29 cellular contexts compared by ENCODE assay signal in genomic region chr10:63862860-63863259, GRCh38.
"Had no signal": no experiment of that assay in that cellular context is flagged by ENCODE, and none has a peak within 500 bp of the region (broad histone marks: within the 10 kb centered on the region; RNA-seq: fewer than 3 reads in every experiment).

No MANE protein-coding gene starts in this region.

- DNase-seq: stimulated activated CD4-positive, alpha-beta T cell treated with anti-CD3 and anti-CD28 coated beads, Interleukin-2, amount 100 ng/mL, for 48 hours; stimulated activated CD4-positive, alpha-beta T cell treated with anti-CD3 and anti-CD28 coated beads, Interleukin-4, amount 100 ng/mL, for 1 hour; stimulated activated CD4-positive, alpha-beta T cell treated with anti-CD3 and anti-CD28 coated beads, Interleukin-4, amount 100 ng/mL, for 24 hours; stimulated activated CD4-positive, alpha-beta T cell treated with anti-CD3 and anti-CD28 coated beads, Interleukin-4, amount 100 ng/mL, for 4 hours; stimulated activated CD8-positive, alpha-beta memory T cell treated with anti-CD3 and anti-CD28 coated beads, Interleukin-4, amount 100 ng/mL, for 48 hours; stimulated activated naive B cell treated with anti-CD40 and anti-IgM and Interleukin-4, amounts not matched to agents 10 μg/mL and 1 μg/mL and 100 μg/mL, for 72 hours; stimulated activated naive CD4-positive, alpha-beta T cell; stimulated activated naive CD4-positive, alpha-beta T cell treated with Interleukin-2 at 50 U/mL for 16 hours; stimulated activated naive CD8-positive, alpha-beta T cell treated with anti-CD3 and anti-CD28 coated beads, Interleukin-15, amount 100 ng/mL, for 72 hours; stimulated activated naive CD8-positive, alpha-beta T cell treated with anti-CD3 and anti-CD28 coated beads, Interleukin-15, Interleukin-2, amounts not matched to agents 100 U/mL and 50 U/mL, for 24 hours; stomach; substantia nigra; testis; thyroid gland; tibial artery; transverse colon; trophoblast cell; upper lobe of left lung; upper lobe of right lung; uterus had no signal

- H3K4me1 ChIP-seq: testis, upper lobe of right lung, uterus had no signal

- H3K9me3 ChIP-seq: suprapubic skin, testis, thoracic aorta, thyroid gland, tibial artery, transverse colon, upper lobe of right lung, uterus, vagina had no signal

- H3K4me3 Mint-ChIP-seq: stimulated activated effector memory CD8-positive, alpha-beta T cell treated with anti-CD3 and anti-CD28 coated beads, Interleukin-12 subunit alpha, Interleukin-12 subunit beta, amount 100 ng/mL, for 72 hours; stimulated activated memory B cell treated with anti-CD40 and anti-IgM and Interleukin-4, amounts not matched to agents 10 μg/mL and 1 μg/mL and 100 μg/mL, for 72 hours; stimulated activated naive B cell treated with anti-CD40 and anti-IgM and Interleukin-4, amounts not matched to agents 10 μg/mL and 1 μg/mL and 100 μg/mL, for 72 hours; stimulated activated naive CD8-positive, alpha-beta T cell treated with anti-CD3 and anti-CD28 coated beads, Interleukin-15, amount 100 ng/mL, for 72 hours; stimulated activated naive CD8-positive, alpha-beta T cell treated with anti-CD3 and anti-CD28 coated beads, Interleukin-15, Interleukin-2, amounts not matched to agents 100 ng/mL and 50 ng/mL, for 24 hours; type B pancreatic cell had no signal

- FAIRE-seq: urothelium cell line had no signal

- H3K27ac Mint-ChIP-seq: stimulated activated effector memory CD8-positive, alpha-beta T cell treated with anti-CD3 and anti-CD28 coated beads, Interleukin-12 subunit alpha, Interleukin-12 subunit beta, amount 100 ng/mL, for 72 hours; stimulated activated memory B cell treated with anti-CD40 and anti-IgM and Interleukin-4, amounts not matched to agents 10 μg/mL and 1 μg/mL and 100 μg/mL, for 72 hours; stimulated activated naive B cell treated with anti-CD40 and anti-IgM and Interleukin-4, amounts not matched to agents 10 μg/mL and 1 μg/mL and 100 μg/mL, for 72 hours; stimulated activated naive CD8-positive, alpha-beta T cell treated with anti-CD3 and anti-CD28 coated beads, Interleukin-15, amount 100 ng/mL, for 72 hours; stimulated activated naive CD8-positive, alpha-beta T cell treated with anti-CD3 and anti-CD28 coated beads, Interleukin-15, Interleukin-2, amounts not matched to agents 100 ng/mL and 50 ng/mL, for 24 hours; type B pancreatic cell had no signal

- H3K4me3 ChIP-seq: stomach, suprapubic skin, testis, thoracic aorta, thyroid gland, tibial artery, tibial nerve, transverse colon, upper lobe of left lung, upper lobe of right lung, uterus, vagina had no signal

- H3K27ac ChIP-seq: stomach, suprapubic skin, testis, thoracic aorta, thyroid gland, tibial artery, tibial nerve, transverse colon, upper lobe of left lung, upper lobe of right lung, uterus, vagina had no signal

- H3K27me3 ChIP-seq: testis, thyroid gland, upper lobe of left lung, uterus, vagina had no signal

- ATAC-seq: stimulated activated effector memory CD8-positive, alpha-beta T cell treated with anti-CD3 and anti-CD28 coated beads, Interleukin-12 subunit alpha, Interleukin-12 subunit beta, amount 100 ng/mL, for 72 hours; stimulated activated memory B cell treated with anti-CD40 and anti-IgM and Interleukin-4, amounts not matched to agents 10 μg/mL and 1 μg/mL and 100 μg/mL, for 72 hours; stimulated activated naive B cell treated with anti-CD40 and anti-IgM and Interleukin-4, amounts not matched to agents 10 μg/mL and 1 μg/mL and 100 μg/mL, for 72 hours; stimulated activated naive CD8-positive, alpha-beta T cell treated with anti-CD3 and anti-CD28 coated beads, Interleukin-15, amount 100 ng/mL, for 72 hours; stimulated activated naive CD8-positive, alpha-beta T cell treated with anti-CD3 and anti-CD28 coated beads, Interleukin-15, Interleukin-2, amounts not matched to agents 100 U/mL and 50 U/mL, for 24 hours; upper lobe of right lung had no signal

- H3K36me3 Mint-ChIP-seq: stimulated activated effector memory CD8-positive, alpha-beta T cell treated with anti-CD3 and anti-CD28 coated beads, Interleukin-12 subunit alpha, Interleukin-12 subunit beta, amount 100 ng/mL, for 72 hours; stimulated activated memory B cell treated with anti-CD40 and anti-IgM and Interleukin-4, amounts not matched to agents 10 μg/mL and 1 μg/mL and 100 μg/mL, for 72 hours; stimulated activated naive B cell treated with anti-CD40 and anti-IgM and Interleukin-4, amounts not matched to agents 10 μg/mL and 1 μg/mL and 100 μg/mL, for 72 hours; type B pancreatic cell had no signal

- H3K36me3 ChIP-seq: stomach, suprapubic skin, thoracic aorta, thyroid gland, tibial artery, tibial nerve, transverse colon, upper lobe of left lung, upper lobe of right lung, uterus, vagina had no signal

- H3K9me3 Mint-ChIP-seq: stimulated activated memory B cell treated with anti-CD40 and anti-IgM and Interleukin-4, amounts not matched to agents 10 μg/mL and 1 μg/mL and 100 μg/mL, for 72 hours; stimulated activated naive B cell treated with anti-CD40 and anti-IgM and Interleukin-4, amounts not matched to agents 10 μg/mL and 1 μg/mL and 100 μg/mL, for 72 hours; stimulated activated naive CD8-positive, alpha-beta T cell treated with anti-CD3 and anti-CD28 coated beads, Interleukin-15, Interleukin-2, amounts not matched to agents 100 ng/mL and 50 ng/mL, for 24 hours had no signal
